8 cellular contexts compared by ENCODE assay signal in genomic region chr15:67186226-67186649, GRCh38.
A peak's percentile ranks its signal among the peaks of the same experiment; 100 is the strongest.
DNase-seq lines count a peak whose midpoint lies in the region; ATAC-seq and TF ChIP-seq lines count a peak whose summit lies in the region.
"Had no signal": no experiment of that assay in that cellular context is flagged by ENCODE, and none has a peak within 500 bp of the region (broad histone marks: within the 10 kb centered on the region; RNA-seq: fewer than 3 reads in every experiment).

No MANE protein-coding gene starts in this region.

- peaks cover 28% of the 10 kb centered on the region for H3K4me1 ChIP-seq in KMS-11 (ENCODE audit: low read depth, poor library complexity, severe bottlenecking)
- H3K4me1 ChIP-seq in stomach smooth muscle (ENCODE audit: control insufficient read depth, insufficient read depth, low read length): peaks cover 45% of the 10 kb centered on the region

- no peaks in the 10 kb centered on the region for H3K27me3 Mint-ChIP-seq in activated CD8-positive, alpha-beta T cell treated with anti-CD3 and anti-CD28 coated beads, Interleukin-2, amount 10 ng/mL, durations not matched to agents 7 days and 5 days (ENCODE audit: low read depth)

- no peak overlapping the region for H3K4me3 ChIP-seq in KMS-11 (IDR thresholded peaks at IDR 0.05; ENCODE audit: insufficient read depth, low read depth, low read length)
- H3K4me3 ChIP-seq in lower leg skin (ENCODE audit: low read depth, poor library complexity, severe bottlenecking): no peak overlapping the region
- peak overlapping the region in 1 of 2 donors; percentile 29 for H3K4me3 ChIP-seq in stomach smooth muscle (ENCODE audit: low read length in 2 of 2)

- no peaks in the 10 kb centered on the region for H3K9me3 ChIP-seq in stomach smooth muscle (ENCODE audit: control insufficient read depth in 2 of 2, low read length in 2 of 2)

- no peaks in the 10 kb centered on the region for H3K9me3 Mint-ChIP-seq in activated CD8-positive, alpha-beta T cell treated with anti-CD3 and anti-CD28 coated beads, Interleukin-2, amount 10 ng/mL, durations not matched to agents 7 days and 5 days (ENCODE audit: insufficient read depth)

- peak overlapping the region; percentile 59 for H3K4me2 ChIP-seq in KMS-11

- H3K36me3 ChIP-seq in KMS-11 (ENCODE audit: insufficient read depth): no peaks in the 10 kb centered on the region
- H3K36me3 ChIP-seq in stomach smooth muscle (ENCODE audit: control insufficient read depth in 2 of 2, insufficient read depth in 2 of 2, low read length in 2 of 2): peaks cover 19 to 32% of the 10 kb centered on the region in 2 donors

- no peak for DNase-seq in activated CD8-positive, alpha-beta T cell treated with anti-CD3 and anti-CD28 coated beads, Interleukin-2, amount 10 ng/mL, durations not matched to agents 7 days and 5 days
- DNase-seq in lower leg skin (ENCODE audit: low spot score in 2 of 2): peak; percentile 74 to 91
- no peak for DNase-seq in KG1 (lab: John Stamatoyannopoulos, UW)
- DNase-seq in activated effector memory CD4-positive, alpha-beta T cell treated with Interleukin-2 at 50 U/mL for 16 hours: no peak
- DNase-seq: NCI-H2081 had no signal

- no peaks in the 10 kb centered on the region for H4K20me1 ChIP-seq in KMS-11 (ENCODE audit: insufficient read depth)

- no peak overlapping the region for H3K27ac ChIP-seq in KMS-11
- H3K27ac ChIP-seq in stomach smooth muscle (ENCODE audit: low read length): peak overlapping the region; percentile 37

- 29 to 31% methylated on average over 6 of the region's 6 CpGs for WGBS in lower leg skin, 2 donors

- no peak overlapping the region for H3K4me3 Mint-ChIP-seq in activated CD8-positive, alpha-beta T cell treated with anti-CD3 and anti-CD28 coated beads, Interleukin-2, amount 10 ng/mL, durations not matched to agents 7 days and 5 days

- POLR2A ChIA-PET in activated CD8-positive, alpha-beta T cell treated with anti-CD3 and anti-CD28 coated beads, Interleukin-2, amount 10 ng/mL, durations not matched to agents 7 days and 5 days (lab: Charles Lee): no interaction called here

- no peak for TF ChIP-seq POLR2A in lower leg skin (IDR thresholded peaks at IDR 0.05)

- H3K79me2 ChIP-seq in KMS-11 (ENCODE audit: insufficient read depth, low read depth): no peaks in the 10 kb centered on the region

- H3K27ac Mint-ChIP-seq in activated CD8-positive, alpha-beta T cell treated with anti-CD3 and anti-CD28 coated beads, Interleukin-2, amount 10 ng/mL, durations not matched to agents 7 days and 5 days: peak overlapping the region; percentile 72

- intact Hi-C loops in lower leg skin (cut with DNase I; ENCODE audit: low total_unique reads): no loop called here

- TF ChIP-seq CTCF in KMS-11 (conservative IDR thresholded peaks at IDR 0.05; ENCODE audit: low read depth, low read length) (no peak), lower leg skin (IDR thresholded peaks at IDR 0.05) (no peak)

- CTCF ChIA-PET in activated CD8-positive, alpha-beta T cell treated with anti-CD3 and anti-CD28 coated beads, Interleukin-2, amount 10 ng/mL, durations not matched to agents 7 days and 5 days (lab: Charles Lee): no interaction called here

- no peak for ATAC-seq in activated CD8-positive, alpha-beta T cell treated with anti-CD3 and anti-CD28 coated beads, Interleukin-2, amount 10 ng/mL, durations not matched to agents 7 days and 5 days
- no peak for ATAC-seq in HG03565 (IDR thresholded peaks at IDR 0.05; ENCODE audit: unreplicated experiment)

- H3K4me1 Mint-ChIP-seq in activated CD8-positive, alpha-beta T cell treated with anti-CD3 and anti-CD28 coated beads, Interleukin-2, amount 10 ng/mL, durations not matched to agents 7 days and 5 days (ENCODE audit: low read depth): peaks cover 21% of the 10 kb centered on the region

- no peak overlapping the region for H2AFZ ChIP-seq in KMS-11 (ENCODE audit: low read depth)

- H3K9ac ChIP-seq in KMS-11 (no peak overlapping the region), stomach smooth muscle (ENCODE audit: low read length in 2 of 2) (no peak overlapping the region)

- no peaks in the 10 kb centered on the region for H3K27me3 ChIP-seq in KMS-11 (ENCODE audit: insufficient read depth, low read depth)
- no peaks in the 10 kb centered on the region for H3K27me3 ChIP-seq in stomach smooth muscle (ENCODE audit: control insufficient read depth in 1 of 2, insufficient read depth in 2 of 2, low read length in 2 of 2)

- peaks cover 59% of the 10 kb centered on the region for H3K36me3 Mint-ChIP-seq in activated CD8-positive, alpha-beta T cell treated with anti-CD3 and anti-CD28 coated beads, Interleukin-2, amount 10 ng/mL, durations not matched to agents 7 days and 5 days (ENCODE audit: low read depth)

Comparison
In these comparisons a context has a peak if more than half of its experiments do, and no peak if none do; other contexts are left out.
1. DNase-seq: peak in lower leg skin (2 of 2); none in activated CD8-positive, alpha-beta T cell treated with anti-CD3 and anti-CD28 coated beads, Interleukin-2, amount 10 ng/mL, durations not matched to agents 7 days and 5 days (single experiment), KG1 (single experiment) and activated effector memory CD4-positive, alpha-beta T cell treated with Interleukin-2 at 50 U/mL for 16 hours (single experiment).